1 cellular context compared by ENCODE assay signal in the genomic region with DNA sequence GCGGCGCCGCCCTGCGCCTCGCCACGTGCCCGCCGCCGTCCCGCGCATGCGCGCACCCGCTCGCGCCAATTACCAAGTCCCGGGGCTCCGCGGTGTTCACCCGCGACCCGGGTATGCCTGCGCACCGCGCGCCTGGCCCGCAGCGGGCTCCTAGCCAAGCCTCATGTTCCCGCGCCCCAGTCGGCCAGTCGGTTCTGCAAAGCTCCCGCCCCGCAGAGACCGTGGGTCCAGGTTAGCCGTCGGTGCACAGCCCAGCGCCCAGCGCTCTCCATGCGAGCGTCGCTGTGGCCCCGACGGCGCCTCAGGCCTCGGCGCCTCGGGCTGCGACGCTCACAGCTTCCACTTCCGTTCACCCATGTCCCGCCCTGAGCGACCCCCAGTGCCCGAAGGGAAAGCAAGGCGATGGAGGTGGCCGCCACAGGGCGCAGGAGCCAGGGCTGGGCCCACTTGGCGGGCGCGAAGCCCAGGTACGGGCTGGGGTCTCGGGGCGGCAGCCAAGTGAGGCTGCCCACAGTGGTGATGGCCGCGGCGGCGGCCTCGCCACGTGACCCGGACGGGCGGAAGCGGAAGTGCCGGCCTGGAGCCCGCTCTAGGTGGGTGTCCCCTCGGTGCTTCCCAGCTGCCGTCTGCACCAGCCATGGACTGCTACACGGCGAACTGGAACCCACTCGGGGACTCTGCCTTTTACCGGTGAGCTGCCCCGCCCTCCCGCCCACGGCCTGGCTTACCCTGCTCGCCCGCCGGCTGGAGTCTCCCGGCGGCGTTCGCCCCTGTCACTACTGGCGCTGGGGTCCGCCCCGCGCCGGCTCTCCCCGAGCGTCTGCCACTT.
TF ChIP-seq lines count a peak whose summit lies in the region.

A gene with protein sequence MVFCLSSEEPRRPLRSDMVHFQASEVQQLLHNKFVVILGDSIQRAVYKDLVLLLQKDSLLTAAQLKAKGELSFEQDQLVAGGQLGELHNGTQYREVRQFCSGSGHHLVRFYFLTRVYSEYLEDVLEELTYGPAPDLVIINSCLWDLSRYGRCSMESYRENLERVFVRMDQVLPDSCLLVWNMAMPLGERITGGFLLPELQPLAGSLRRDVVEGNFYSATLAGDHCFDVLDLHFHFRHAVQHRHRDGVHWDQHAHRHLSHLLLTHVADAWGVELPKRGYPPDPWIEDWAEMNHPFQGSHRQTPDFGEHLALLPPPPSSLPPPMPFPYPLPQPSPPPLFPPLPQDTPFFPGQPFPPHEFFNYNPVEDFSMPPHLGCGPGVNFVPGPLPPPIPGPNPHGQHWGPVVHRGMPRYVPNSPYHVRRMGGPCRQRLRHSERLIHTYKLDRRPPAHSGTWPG (minus strand): TSS at position 518 of the 829 bp plus-strand sequence. CDS start 743 bp downstream, outside the sequence.
A gene (plus strand): TSS at position 608 of the 829 bp plus-strand sequence. CDS start 30 bp downstream, at position 638.

TF ChIP-seq in K562, 482 proteins besides CTCF, POLR2A, EP300 and RAD21 (continued from another document and continues in another):
- TF ChIP-seq POLR3A (IDR thresholded peaks at IDR 0.05; ENCODE audit: borderline replicate concordance, extremely low read depth, insufficient read depth, insufficient read length) (no peak), HMG20B (CRISPR knock-in tag; IDR thresholded peaks at IDR 0.05) (no peak), GTF2E2 (tag; IDR thresholded peaks at IDR 0.05) (no peak), KAT2B (IDR thresholded peaks at IDR 0.05; ENCODE audit: low read depth, low read length) (no peak), JUND (IDR thresholded peaks at IDR 0.05; ENCODE audit: borderline replicate concordance, low read depth, low read length) (no peak), JUND (tag; IDR thresholded peaks at IDR 0.05; ENCODE audit: borderline replicate concordance, low read depth, low read length) (no peak), POU5F1 (IDR thresholded peaks at IDR 0.05; ENCODE audit: borderline replicate concordance, low read depth, low read length, partially characterized antibody) (no peak), OTX1 (CRISPR knock-in tag; IDR thresholded peaks at IDR 0.05) (no peak), NR3C1 (CRISPR knock-in tag; IDR thresholded peaks at IDR 0.05) (0 out of 2 replicates have a peak, but pooled peaks have one; percentile 58), PHF8 (IDR thresholded peaks at IDR 0.05; ENCODE audit: borderline replicate concordance, low read length) (peak; percentile 83; the same call in 1 of the 2 replicates), ZNF76 (CRISPR knock-in tag; IDR thresholded peaks at IDR 0.05; ENCODE audit: borderline replicate concordance) (0 out of 2 replicates have a peak, but pooled peaks have one; percentile 37), MCM5 (IDR thresholded peaks at IDR 0.05; ENCODE audit: low read depth) (no peak), RBM25 (IDR thresholded peaks at IDR 0.05; ENCODE audit: low read depth, low read length, severe bottlenecking) (no peak), TCFL5 (CRISPR knock-in tag; conservative IDR thresholded peaks at IDR 0.05) (no peak), NR1H2 (CRISPR knock-in tag; IDR thresholded peaks at IDR 0.05) (no peak), GABPB1 (CRISPR knock-in tag; IDR thresholded peaks at IDR 0.05) (peak; percentile 98), SNIP1 (IDR thresholded peaks at IDR 0.05; ENCODE audit: low read depth) (no peak), MAFG (tag; conservative IDR thresholded peaks at IDR 0.05) (no peak), XRCC5 (IDR thresholded peaks at IDR 0.05; ENCODE audit: low read depth, low read length) (no peak), CXXC5 (CRISPR knock-in tag; IDR thresholded peaks at IDR 0.05) (peak; percentile 69; the same call in 1 of the 2 replicates), HNRNPUL1 (IDR thresholded peaks at IDR 0.05; ENCODE audit: low read length) (no peak), FIP1L1 (IDR thresholded peaks at IDR 0.05; ENCODE audit: low read depth, low read length, poor library complexity, severe bottlenecking) (peak; percentile 30), SMC3 (conservative IDR thresholded peaks at IDR 0.05; ENCODE audit: insufficient read depth, low read depth, low read length) (no peak), BCOR (IDR thresholded peaks at IDR 0.05) (no peak), NR2C2 (CRISPR knock-in tag; IDR thresholded peaks at IDR 0.05) (no peak; the same call in none of the 2 replicates), NR2C2 (tag; IDR thresholded peaks at IDR 0.05) (peak; percentile 35; the same call in 1 of the 2 replicates)
- TF ChIP-seq, protein P1, sequence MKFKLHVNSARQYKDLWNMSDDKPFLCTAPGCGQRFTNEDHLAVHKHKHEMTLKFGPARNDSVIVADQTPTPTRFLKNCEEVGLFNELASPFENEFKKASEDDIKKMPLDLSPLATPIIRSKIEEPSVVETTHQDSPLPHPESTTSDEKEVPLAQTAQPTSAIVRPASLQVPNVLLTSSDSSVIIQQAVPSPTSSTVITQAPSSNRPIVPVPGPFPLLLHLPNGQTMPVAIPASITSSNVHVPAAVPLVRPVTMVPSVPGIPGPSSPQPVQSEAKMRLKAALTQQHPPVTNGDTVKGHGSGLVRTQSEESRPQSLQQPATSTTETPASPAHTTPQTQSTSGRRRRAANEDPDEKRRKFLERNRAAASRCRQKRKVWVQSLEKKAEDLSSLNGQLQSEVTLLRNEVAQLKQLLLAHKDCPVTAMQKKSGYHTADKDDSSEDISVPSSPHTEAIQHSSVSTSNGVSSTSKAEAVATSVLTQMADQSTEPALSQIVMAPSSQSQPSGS (CRISPR knock-in tag; IDR thresholded peaks at IDR 0.05): no peak
- TF ChIP-seq, protein P2, sequence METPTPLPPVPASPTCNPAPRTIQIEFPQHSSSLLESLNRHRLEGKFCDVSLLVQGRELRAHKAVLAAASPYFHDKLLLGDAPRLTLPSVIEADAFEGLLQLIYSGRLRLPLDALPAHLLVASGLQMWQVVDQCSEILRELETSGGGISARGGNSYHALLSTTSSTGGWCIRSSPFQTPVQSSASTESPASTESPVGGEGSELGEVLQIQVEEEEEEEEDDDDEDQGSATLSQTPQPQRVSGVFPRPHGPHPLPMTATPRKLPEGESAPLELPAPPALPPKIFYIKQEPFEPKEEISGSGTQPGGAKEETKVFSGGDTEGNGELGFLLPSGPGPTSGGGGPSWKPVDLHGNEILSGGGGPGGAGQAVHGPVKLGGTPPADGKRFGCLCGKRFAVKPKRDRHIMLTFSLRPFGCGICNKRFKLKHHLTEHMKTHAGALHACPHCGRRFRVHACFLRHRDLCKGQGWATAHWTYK (CRISPR knock-in tag; IDR thresholded peaks at IDR 0.05): peak; percentile 64; the same call in 1 of the 2 replicates
- TF ChIP-seq, protein P3, sequence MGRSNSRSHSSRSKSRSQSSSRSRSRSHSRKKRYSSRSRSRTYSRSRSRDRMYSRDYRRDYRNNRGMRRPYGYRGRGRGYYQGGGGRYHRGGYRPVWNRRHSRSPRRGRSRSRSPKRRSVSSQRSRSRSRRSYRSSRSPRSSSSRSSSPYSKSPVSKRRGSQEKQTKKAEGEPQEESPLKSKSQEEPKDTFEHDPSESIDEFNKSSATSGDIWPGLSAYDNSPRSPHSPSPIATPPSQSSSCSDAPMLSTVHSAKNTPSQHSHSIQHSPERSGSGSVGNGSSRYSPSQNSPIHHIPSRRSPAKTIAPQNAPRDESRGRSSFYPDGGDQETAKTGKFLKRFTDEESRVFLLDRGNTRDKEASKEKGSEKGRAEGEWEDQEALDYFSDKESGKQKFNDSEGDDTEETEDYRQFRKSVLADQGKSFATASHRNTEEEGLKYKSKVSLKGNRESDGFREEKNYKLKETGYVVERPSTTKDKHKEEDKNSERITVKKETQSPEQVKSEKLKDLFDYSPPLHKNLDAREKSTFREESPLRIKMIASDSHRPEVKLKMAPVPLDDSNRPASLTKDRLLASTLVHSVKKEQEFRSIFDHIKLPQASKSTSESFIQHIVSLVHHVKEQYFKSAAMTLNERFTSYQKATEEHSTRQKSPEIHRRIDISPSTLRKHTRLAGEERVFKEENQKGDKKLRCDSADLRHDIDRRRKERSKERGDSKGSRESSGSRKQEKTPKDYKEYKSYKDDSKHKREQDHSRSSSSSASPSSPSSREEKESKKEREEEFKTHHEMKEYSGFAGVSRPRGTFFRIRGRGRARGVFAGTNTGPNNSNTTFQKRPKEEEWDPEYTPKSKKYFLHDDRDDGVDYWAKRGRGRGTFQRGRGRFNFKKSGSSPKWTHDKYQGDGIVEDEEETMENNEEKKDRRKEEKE (IDR thresholded peaks at IDR 0.05; ENCODE audit: borderline replicate concordance in 1 of 2, control insufficient read depth in 1 of 2, low read depth in 2 of 2, low read length in 1 of 2): no peak
- TF ChIP-seq, protein P4, sequence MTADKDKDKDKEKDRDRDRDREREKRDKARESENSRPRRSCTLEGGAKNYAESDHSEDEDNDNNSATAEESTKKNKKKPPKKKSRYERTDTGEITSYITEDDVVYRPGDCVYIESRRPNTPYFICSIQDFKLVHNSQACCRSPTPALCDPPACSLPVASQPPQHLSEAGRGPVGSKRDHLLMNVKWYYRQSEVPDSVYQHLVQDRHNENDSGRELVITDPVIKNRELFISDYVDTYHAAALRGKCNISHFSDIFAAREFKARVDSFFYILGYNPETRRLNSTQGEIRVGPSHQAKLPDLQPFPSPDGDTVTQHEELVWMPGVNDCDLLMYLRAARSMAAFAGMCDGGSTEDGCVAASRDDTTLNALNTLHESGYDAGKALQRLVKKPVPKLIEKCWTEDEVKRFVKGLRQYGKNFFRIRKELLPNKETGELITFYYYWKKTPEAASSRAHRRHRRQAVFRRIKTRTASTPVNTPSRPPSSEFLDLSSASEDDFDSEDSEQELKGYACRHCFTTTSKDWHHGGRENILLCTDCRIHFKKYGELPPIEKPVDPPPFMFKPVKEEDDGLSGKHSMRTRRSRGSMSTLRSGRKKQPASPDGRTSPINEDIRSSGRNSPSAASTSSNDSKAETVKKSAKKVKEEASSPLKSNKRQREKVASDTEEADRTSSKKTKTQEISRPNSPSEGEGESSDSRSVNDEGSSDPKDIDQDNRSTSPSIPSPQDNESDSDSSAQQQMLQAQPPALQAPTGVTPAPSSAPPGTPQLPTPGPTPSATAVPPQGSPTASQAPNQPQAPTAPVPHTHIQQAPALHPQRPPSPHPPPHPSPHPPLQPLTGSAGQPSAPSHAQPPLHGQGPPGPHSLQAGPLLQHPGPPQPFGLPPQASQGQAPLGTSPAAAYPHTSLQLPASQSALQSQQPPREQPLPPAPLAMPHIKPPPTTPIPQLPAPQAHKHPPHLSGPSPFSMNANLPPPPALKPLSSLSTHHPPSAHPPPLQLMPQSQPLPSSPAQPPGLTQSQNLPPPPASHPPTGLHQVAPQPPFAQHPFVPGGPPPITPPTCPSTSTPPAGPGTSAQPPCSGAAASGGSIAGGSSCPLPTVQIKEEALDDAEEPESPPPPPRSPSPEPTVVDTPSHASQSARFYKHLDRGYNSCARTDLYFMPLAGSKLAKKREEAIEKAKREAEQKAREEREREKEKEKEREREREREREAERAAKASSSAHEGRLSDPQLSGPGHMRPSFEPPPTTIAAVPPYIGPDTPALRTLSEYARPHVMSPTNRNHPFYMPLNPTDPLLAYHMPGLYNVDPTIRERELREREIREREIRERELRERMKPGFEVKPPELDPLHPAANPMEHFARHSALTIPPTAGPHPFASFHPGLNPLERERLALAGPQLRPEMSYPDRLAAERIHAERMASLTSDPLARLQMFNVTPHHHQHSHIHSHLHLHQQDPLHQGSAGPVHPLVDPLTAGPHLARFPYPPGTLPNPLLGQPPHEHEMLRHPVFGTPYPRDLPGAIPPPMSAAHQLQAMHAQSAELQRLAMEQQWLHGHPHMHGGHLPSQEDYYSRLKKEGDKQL (CRISPR knock-in tag; IDR thresholded peaks at IDR 0.05; ENCODE audit: borderline replicate concordance): no peak
- TF ChIP-seq, protein P5, sequence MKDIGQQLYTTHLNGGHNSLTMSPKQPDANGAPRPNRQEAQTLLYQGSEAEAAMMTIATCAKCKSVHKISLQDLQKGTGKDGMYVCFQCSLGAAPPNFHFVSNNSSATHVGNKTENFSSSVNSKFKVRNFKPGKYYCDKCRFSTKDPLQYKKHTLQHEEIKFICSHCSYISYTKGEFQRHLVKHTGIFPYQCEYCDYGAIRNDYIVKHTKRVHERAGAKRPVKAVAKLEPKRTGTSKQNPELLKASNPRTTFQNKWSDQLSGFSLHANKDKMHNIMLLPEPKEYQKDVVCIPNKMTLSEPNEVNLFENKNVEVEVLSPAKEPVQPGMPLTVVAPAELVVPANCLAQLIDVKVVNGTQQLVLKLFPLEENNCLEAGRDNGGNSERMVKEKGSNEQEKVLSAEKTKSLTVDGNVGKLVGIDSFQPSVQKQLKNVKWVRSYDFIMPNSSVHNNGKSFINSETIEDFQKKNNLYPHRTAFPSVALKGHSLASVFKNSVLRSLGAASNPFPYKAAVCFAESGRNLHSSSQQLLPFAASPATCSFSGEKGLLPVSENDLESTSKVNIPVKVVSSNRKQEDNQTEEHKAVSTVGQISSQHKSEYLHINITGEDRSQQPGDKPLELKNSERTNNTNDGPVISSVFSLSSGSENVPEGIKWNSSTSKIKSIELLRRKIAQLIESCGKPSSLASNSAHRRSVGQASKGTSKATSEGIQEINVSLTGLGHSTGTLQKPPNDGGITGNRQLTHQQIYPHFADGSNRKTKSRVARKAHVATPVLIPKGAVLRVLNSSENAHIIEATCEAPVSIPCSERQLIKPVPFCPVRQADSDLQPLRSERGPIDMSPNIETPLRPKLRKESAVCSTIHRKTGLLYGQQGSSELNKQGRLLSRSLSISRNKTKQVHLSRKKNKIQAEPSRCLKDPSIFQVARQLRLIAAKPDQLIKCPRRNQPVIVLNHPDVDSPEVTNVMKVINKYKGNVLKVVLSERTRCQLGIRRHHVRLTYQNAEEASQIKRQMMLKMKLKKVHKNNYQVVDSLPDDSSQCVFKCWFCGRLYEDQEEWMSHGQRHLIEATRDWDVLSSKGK (CRISPR knock-in tag; IDR thresholded peaks at IDR 0.05): no peak
- TF ChIP-seq, protein P6, sequence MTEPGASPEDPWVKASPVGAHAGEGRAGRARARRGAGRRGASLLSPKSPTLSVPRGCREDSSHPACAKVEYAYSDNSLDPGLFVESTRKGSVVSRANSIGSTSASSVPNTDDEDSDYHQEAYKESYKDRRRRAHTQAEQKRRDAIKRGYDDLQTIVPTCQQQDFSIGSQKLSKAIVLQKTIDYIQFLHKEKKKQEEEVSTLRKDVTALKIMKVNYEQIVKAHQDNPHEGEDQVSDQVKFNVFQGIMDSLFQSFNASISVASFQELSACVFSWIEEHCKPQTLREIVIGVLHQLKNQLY (CRISPR knock-in tag; conservative IDR thresholded peaks at IDR 0.05): 0 out of 4 replicates have a peak, but pooled peaks of 1 of the 2 experiments have one; percentile 30
- TF ChIP-seq, protein P7, sequence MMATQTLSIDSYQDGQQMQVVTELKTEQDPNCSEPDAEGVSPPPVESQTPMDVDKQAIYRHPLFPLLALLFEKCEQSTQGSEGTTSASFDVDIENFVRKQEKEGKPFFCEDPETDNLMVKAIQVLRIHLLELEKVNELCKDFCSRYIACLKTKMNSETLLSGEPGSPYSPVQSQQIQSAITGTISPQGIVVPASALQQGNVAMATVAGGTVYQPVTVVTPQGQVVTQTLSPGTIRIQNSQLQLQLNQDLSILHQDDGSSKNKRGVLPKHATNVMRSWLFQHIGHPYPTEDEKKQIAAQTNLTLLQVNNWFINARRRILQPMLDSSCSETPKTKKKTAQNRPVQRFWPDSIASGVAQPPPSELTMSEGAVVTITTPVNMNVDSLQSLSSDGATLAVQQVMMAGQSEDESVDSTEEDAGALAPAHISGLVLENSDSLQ (IDR thresholded peaks at IDR 0.05): peak; percentile 17; the same call in 1 of the 2 replicates
- TF ChIP-seq, protein P8, sequence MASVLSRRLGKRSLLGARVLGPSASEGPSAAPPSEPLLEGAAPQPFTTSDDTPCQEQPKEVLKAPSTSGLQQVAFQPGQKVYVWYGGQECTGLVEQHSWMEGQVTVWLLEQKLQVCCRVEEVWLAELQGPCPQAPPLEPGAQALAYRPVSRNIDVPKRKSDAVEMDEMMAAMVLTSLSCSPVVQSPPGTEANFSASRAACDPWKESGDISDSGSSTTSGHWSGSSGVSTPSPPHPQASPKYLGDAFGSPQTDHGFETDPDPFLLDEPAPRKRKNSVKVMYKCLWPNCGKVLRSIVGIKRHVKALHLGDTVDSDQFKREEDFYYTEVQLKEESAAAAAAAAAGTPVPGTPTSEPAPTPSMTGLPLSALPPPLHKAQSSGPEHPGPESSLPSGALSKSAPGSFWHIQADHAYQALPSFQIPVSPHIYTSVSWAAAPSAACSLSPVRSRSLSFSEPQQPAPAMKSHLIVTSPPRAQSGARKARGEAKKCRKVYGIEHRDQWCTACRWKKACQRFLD (CRISPR knock-in tag; IDR thresholded peaks at IDR 0.05): peak; percentile 71; the same call in 1 of the 2 replicates
